ENCODE assay signal across 8 cellular contexts in the genomic region with DNA sequence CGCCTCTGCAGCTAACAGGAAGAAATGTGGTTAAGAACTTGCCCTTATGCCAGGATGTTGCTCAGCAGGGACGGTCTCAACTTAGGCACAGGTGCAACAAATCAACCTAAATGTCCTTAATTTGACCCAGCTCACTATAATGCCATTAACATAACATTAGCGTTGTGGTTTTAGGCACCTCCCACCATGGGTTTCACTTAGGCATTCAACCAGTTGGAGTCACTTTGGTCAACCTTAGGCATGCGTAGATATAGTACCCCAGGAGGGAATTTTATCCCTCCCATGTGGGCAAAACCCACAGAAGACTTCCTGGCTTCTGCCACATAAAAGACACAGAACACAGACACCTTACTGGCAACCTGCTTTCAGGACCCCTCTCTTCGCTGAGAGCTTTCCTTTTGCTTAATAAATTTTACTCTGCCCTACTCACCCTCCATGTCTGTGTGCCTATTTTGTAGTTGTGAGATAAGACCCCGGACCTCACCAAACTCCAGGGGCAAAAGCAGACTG. TPM values are rescaled to one million over a fixed set of nuclear protein-coding genes. Genes with fewer than 3 reads are reported as not detected.
DNase-seq lines count a peak whose midpoint lies in the region; ATAC-seq and TF ChIP-seq lines count a peak whose summit lies in the region.

No MANE protein-coding gene starts in this region.

- peak overlapping the region; percentile 93 for H3K27ac Mint-ChIP-seq in T-helper 2 cell treated with Interferon-gamma antibody and Interleukin-4, amounts not matched to agents 5 μg/mL and 100 μg/mL, for 36 hours
- no peak overlapping the region for H3K27ac Mint-ChIP-seq in progenitor cell of endocrine pancreas

- H3F3A ChIP-seq in PC-9 (ENCODE audit: insufficient read depth, low read depth) = no peaks in the 10 kb centered on the region

- DNase-seq in T-helper 2 cell treated with Interferon-gamma antibody and Interleukin-4, amounts not matched to agents 5 μg/mL and 100 μg/mL, for 36 hours (ENCODE audit: low spot score) = peak; percentile 46
- no peak for DNase-seq in PC-9
- DNase-seq in NCI-H2171 (lab: John Stamatoyannopoulos, UW) = no peak
- DNase-seq in progenitor cell of endocrine pancreas (ENCODE audit: low spot score, unreplicated experiment) = no peak
- DNase-seq in left lung = no peak

- H3K9me2 ChIP-seq in PC-9 (ENCODE audit: insufficient read depth) = no peaks in the 10 kb centered on the region

- TF ChIP-seq CTCF in PC-9 (conservative IDR thresholded peaks at IDR 0.05) (no peak), progenitor cell of endocrine pancreas (IDR thresholded peaks at IDR 0.05; ENCODE audit: unreplicated experiment) (no peak), left lung (IDR thresholded peaks at IDR 0.05) (no peak)

- no peaks in the 10 kb centered on the region for H3K36me3 Mint-ChIP-seq in T-helper 2 cell treated with Interferon-gamma antibody and Interleukin-4, amounts not matched to agents 5 μg/mL and 100 μg/mL, for 36 hours (ENCODE audit: low read depth)
- H3K36me3 Mint-ChIP-seq in progenitor cell of endocrine pancreas (ENCODE audit: insufficient read depth) = no peaks in the 10 kb centered on the region

- H3K27me3 Mint-ChIP-seq in T-helper 2 cell treated with Interferon-gamma antibody and Interleukin-4, amounts not matched to agents 5 μg/mL and 100 μg/mL, for 36 hours (ENCODE audit: low read depth) = no peaks in the 10 kb centered on the region
- H3K27me3 Mint-ChIP-seq in progenitor cell of endocrine pancreas = peaks cover 6% of the 10 kb centered on the region

- H4K20me1 ChIP-seq in PC-9 (ENCODE audit: insufficient read depth) = no peaks in the 10 kb centered on the region

- H3K36me3 ChIP-seq in PC-9 (ENCODE audit: low read depth) = no peaks in the 10 kb centered on the region
- H3K36me3 ChIP-seq in left lung = no peaks in the 10 kb centered on the region

- CTCF ChIA-PET in PC-9 (lab: Charles Lee) = no interaction called here

- ATAC-seq in GM19328 (IDR thresholded peaks at IDR 0.05; ENCODE audit: unreplicated experiment) (peak; percentile 79), HG03097 (IDR thresholded peaks at IDR 0.05; ENCODE audit: low FRiP score, unreplicated experiment) (peak; percentile 83), esophagus mucosa (peak; percentile 61), left lung (no peak)

- no TSS peak for BruUV-seq in PC-9 (replicated peaks; lab: Mats Ljungman, UMichigan)

- peak overlapping the region; percentile 86 for H3K4me3 Mint-ChIP-seq in T-helper 2 cell treated with Interferon-gamma antibody and Interleukin-4, amounts not matched to agents 5 μg/mL and 100 μg/mL, for 36 hours
- no peak overlapping the region for H3K4me3 Mint-ChIP-seq in progenitor cell of endocrine pancreas (ENCODE audit: low read depth)

- H3K9me3 ChIP-seq in PC-9 (ENCODE audit: insufficient read depth, low read depth) = no peaks in the 10 kb centered on the region
- H3K9me3 ChIP-seq in left lung = no peaks in the 10 kb centered on the region

- no peak overlapping the region for H3K4me2 ChIP-seq in PC-9

- H3K4me1 Mint-ChIP-seq in T-helper 2 cell treated with Interferon-gamma antibody and Interleukin-4, amounts not matched to agents 5 μg/mL and 100 μg/mL, for 36 hours (ENCODE audit: low read depth) = peaks cover 61% of the 10 kb centered on the region
- no peaks in the 10 kb centered on the region for H3K4me1 Mint-ChIP-seq in progenitor cell of endocrine pancreas (ENCODE audit: low read depth)

- H3K27ac ChIP-seq in PC-9 (no peak overlapping the region), left lung (peak overlapping the region in 1 of 2 donors; percentile 57)

- H3K4me3 ChIP-seq in PC-9 = no peak overlapping the region
- H3K4me3 ChIP-seq in left lung = no peak overlapping the region

- H3K79me2 ChIP-seq in PC-9 (ENCODE audit: low read depth) = no peaks in the 10 kb centered on the region

- POLR2A ChIA-PET in PC-9 (lab: Charles Lee; ENCODE audit: unreplicated experiment) = no interaction called here

- intact Hi-C loops in PC-9 (cut with micrococcal nuclease; ENCODE audit: unreplicated experiment) = no loop called here
- intact Hi-C loops in left lung (cut with DNase I) = no loop called here

- H3K4me1 ChIP-seq in PC-9 (replicated peaks; ENCODE audit: insufficient read depth) (no peaks in the 10 kb centered on the region), left lung (peaks cover 0 to 10% of the 10 kb centered on the region in 2 donors)

- H3K27me3 ChIP-seq in PC-9 (ENCODE audit: insufficient read depth, low read depth) (no peaks in the 10 kb centered on the region), left lung (no peaks in the 10 kb centered on the region)

- no peak overlapping the region for H2AFZ ChIP-seq in PC-9

- H3K9me3 Mint-ChIP-seq in T-helper 2 cell treated with Interferon-gamma antibody and Interleukin-4, amounts not matched to agents 5 μg/mL and 100 μg/mL, for 36 hours = no peaks in the 10 kb centered on the region
- no peaks in the 10 kb centered on the region for H3K9me3 Mint-ChIP-seq in progenitor cell of endocrine pancreas (ENCODE audit: low read depth)

RNA-seq across cellular contexts. Expression of a gene that starts 8.7 kb away (rescaled TPM):
- total RNA-seq in esophagus mucosa (20.7 TPM), PC-9 (2021) (8.4 and 15.8 TPM in 2 replicates), progenitor cell of endocrine pancreas (31.9 and 37.9 TPM in 2 replicates), left lung (10 to 100 TPM; 59.7 to 76.7 TPM)

RNA-seq across cellular contexts. Expression of a gene that starts 59.8 kb away (rescaled TPM):
- total RNA-seq in esophagus mucosa = 1.3 TPM
- total RNA-seq in PC-9 (2021) = 48.2 and 51.9 TPM in 2 replicates
- not detected in 2 replicates for total RNA-seq in progenitor cell of endocrine pancreas
- 10 to 100 TPM; 28.6 to 34.5 TPM for total RNA-seq in left lung

Comparison
In these comparisons a context has a peak if more than half of its experiments do, and no peak if none do; other contexts are left out.
1. RNA of a gene that starts 59.8 kb away (total RNA-seq): 48.2 to 51.9 TPM in PC-9 and 28.6 to 34.5 TPM in left lung; 1.3 TPM in esophagus mucosa (single experiment) and not detected in progenitor cell of endocrine pancreas; every median in the first group is over 10 times any median in the second.